9 cellular contexts compared by ENCODE assay signal in the genomic region with DNA sequence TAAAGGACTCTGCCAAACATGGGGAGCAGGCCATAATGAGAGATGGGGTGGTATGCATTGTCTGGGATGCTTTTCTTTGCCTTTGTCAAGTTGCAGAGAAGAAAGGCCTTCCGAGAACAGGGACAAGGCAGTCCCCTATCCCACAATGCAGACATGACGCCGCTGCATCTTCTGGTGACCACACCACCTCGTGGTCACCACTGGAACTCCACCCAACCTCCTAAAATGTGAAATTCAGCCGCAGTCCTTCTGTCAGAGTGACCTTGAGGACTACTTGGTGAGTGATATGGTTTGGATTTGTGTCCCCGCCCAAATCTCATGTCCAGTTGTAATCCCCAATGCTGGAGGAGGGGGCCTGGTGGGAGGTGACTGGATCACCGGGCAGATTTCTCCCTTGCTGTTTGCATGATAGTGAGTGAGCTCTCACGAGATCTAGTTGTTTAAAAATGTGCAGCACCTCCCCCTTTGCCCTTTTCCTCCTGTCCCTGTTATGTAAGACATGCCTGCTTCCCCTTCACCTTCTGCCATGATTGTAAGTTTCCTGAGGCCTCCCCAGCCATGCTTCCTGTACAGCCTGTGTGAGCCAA. TPM values are rescaled to one million over a fixed set of nuclear protein-coding genes. Genes with fewer than 3 reads are reported as not detected.
A peak's percentile ranks its signal among the peaks of the same experiment; 100 is the strongest.
DNase-seq lines count a peak whose midpoint lies in the region; ATAC-seq, FAIRE-seq and TF ChIP-seq lines count a peak whose summit lies in the region.
"Had no signal": no experiment of that assay in that cellular context is flagged by ENCODE, and none has a peak within 500 bp of the region (broad histone marks: within the 10 kb centered on the region; RNA-seq: fewer than 3 reads in every experiment).

No MANE protein-coding gene starts in this region.

- in situ Hi-C loops in SK-MEL-5 (cut with HindIII; ENCODE audit: low pct_unique_long_range_greater_than_20kb, low sequenced_read_pairs), result no loop called here
- in situ Hi-C loops in astrocyte of the cerebellum (cut with HindIII; ENCODE audit: low sequenced_read_pairs), result no loop called here

- H3K4me3 ChIP-seq in AG10803 (ENCODE audit: low read length), result no peak overlapping the region
- H3K4me3 ChIP-seq in astrocyte of the cerebellum (ENCODE audit: low read depth, low read length), result no peak overlapping the region

- ATAC-seq in HG03565 (IDR thresholded peaks at IDR 0.05; ENCODE audit: unreplicated experiment), result peak; percentile 46

- no peak for TF ChIP-seq POLR2A in GM12891 (IDR thresholded peaks at IDR 0.05; ENCODE audit: low read depth, low read length)

- FAIRE-seq in GM12891 (lab: Jason Lieb, UNC), result peak; percentile 81

- TF ChIP-seq CTCF in AG10803 (conservative IDR thresholded peaks at IDR 0.05; ENCODE audit: low read length), result peak; percentile 78
- peak; percentile 87 for TF ChIP-seq CTCF in astrocyte of the cerebellum (IDR thresholded peaks at IDR 0.05; ENCODE audit: low read depth, low read length, missing control alignments)

- DNase-seq in AG10803 (ENCODE audit: low read depth), result peak; percentile 39
- DNase-seq in GM12891 (ENCODE audit: insufficient read length, low spot score), result peak; percentile 26
- peak; percentile 67 for DNase-seq in SK-MEL-5 (ENCODE audit: low read depth, low spot score)
- DNase-seq in astrocyte of the cerebellum (ENCODE audit: low read depth), result no peak
- peak; percentile 63 for DNase-seq in iPS DF 19.7 (ENCODE audit: low read depth, low spot score)
- peak; percentile 8 to 40 for DNase-seq in stimulated activated CD4-positive, alpha-beta T cell treated with anti-CD3 and anti-CD28 coated beads, Interleukin-1b, Interleukin-23, amount 100 ng/mL, for 4 hours (ENCODE audit: low read depth in 2 of 2)
- no peak for DNase-seq in T1000 (lab: John Stamatoyannopoulos, UW)

TF ChIP-seq in GM12891, 5 proteins besides CTCF, POLR2A, EP300 and RAD21:
- TF ChIP-seq PAX5 (IDR thresholded peaks at IDR 0.05; ENCODE audit: insufficient read depth, low read length, severe bottlenecking) (no peak), POLR2AphosphoS5 (IDR thresholded peaks at IDR 0.05; ENCODE audit: low read depth, low read length) (no peak), SPI1 (IDR thresholded peaks at IDR 0.05; ENCODE audit: low read depth, low read length) (no peak)

RNA-seq across cellular contexts. Expression of a gene that starts 15.2 kb away (rescaled TPM):
- polyA plus RNA-seq in GM12891 (2012; ENCODE audit: low read depth, missing spikeins), result 1.2 TPM
- not detected in 2 replicates for total RNA-seq in SK-MEL-5 (2014; rRNA removed; shearing (Covaris generic))
- polyA plus RNA-seq in SK-MEL-5 (2015; cell fraction: cytosol; rRNA removed), result not detected in 2 replicates
- not detected in 2 replicates for polyA plus RNA-seq in SK-MEL-5 (2015; cell fraction: nucleus; rRNA removed)
- total RNA-seq: pulmonary artery endothelial cell had no signal

RNA-seq across cellular contexts. Expression of a gene that starts 16.7 kb away (rescaled TPM):
- 18.5 TPM for polyA plus RNA-seq in GM12891 (2012; ENCODE audit: low read depth, missing spikeins)
- 31.0 and 34.8 TPM in 2 replicates for total RNA-seq in SK-MEL-5 (2014; rRNA removed; shearing (Covaris generic))
- polyA plus RNA-seq in SK-MEL-5 (2015; cell fraction: cytosol; rRNA removed), result 20.7 and 22.4 TPM in 2 replicates
- 23.0 and 29.6 TPM in 2 replicates for polyA plus RNA-seq in SK-MEL-5 (2015; cell fraction: nucleus; rRNA removed)

Comparison
In these comparisons a context has a peak if more than half of its experiments do, and no peak if none do; other contexts are left out.
1. DNase-seq: peak in AG10803 (single experiment), GM12891 (single experiment), SK-MEL-5 (single experiment), iPS DF 19.7 (single experiment) and stimulated activated CD4-positive, alpha-beta T cell treated with anti-CD3 and anti-CD28 coated beads, Interleukin-1b, Interleukin-23, amount 100 ng/mL, for 4 hours (2 of 2); none in astrocyte of the cerebellum (single experiment) and T1000 (single experiment).